In the genomic region with DNA sequence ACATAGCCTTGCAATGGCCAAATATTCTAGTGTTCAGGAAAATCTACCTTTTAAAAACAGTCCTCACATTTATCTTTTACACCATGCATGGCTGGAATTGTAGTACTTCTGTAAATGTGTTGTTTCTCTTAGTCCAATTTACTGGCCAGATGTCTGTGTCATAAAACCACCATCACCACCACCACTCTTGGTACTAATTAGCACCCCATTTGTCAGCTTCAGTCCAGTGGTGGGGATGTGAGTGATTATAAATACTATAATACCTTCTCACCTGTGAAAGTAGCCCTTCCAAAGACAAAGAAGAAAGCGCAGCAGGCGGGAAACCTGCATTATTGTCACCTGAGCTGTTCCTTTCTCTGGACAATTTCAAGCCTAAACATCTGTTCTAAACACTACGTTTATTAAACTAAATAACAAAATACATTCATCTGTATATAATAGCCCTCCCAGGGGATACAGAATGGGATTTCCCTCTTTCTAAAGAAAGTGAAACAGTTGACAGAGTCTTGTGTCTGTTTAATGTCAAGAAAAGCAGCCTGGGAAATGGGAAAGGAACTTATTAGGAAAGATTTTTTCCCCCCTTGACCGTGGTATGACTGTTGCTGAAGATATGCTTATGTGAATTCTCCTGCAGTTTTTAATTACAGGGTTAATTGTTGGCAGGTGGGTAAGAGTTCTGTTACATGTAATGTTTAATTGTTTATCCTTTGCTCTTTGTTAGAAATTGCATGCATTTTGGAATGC, we compare ENCODE assay signal across 25 cellular contexts.
DNase-seq lines count a peak whose midpoint lies in the region; ATAC-seq and TF ChIP-seq lines count a peak whose summit lies in the region.
"Had no signal": no experiment of that assay in that cellular context is flagged by ENCODE, and none has a peak within 500 bp of the region (broad histone marks: within the 10 kb centered on the region; RNA-seq: fewer than 3 reads in every experiment).

No MANE protein-coding gene starts in this region.

- intact Hi-C loops in prostate gland (cut with DNase I), result no loop called here

- ATAC-seq in HG02610 (IDR thresholded peaks at IDR 0.05; ENCODE audit: unreplicated experiment), result no peak
- ATAC-seq in HG02938 (IDR thresholded peaks at IDR 0.05; ENCODE audit: unreplicated experiment), result no peak
- no peak for ATAC-seq in GM21367 (IDR thresholded peaks at IDR 0.05; ENCODE audit: unreplicated experiment)
- ATAC-seq: activated CD4-positive, CD25-positive, alpha-beta regulatory T cell treated with anti-CD3 and anti-CD28 coated beads, Interleukin-2, amount 50 U/mL, for 24 hours; GM23338; heart right ventricle had no signal

- no peak for TF ChIP-seq POLR2A in prostate gland (IDR thresholded peaks at IDR 0.05)

- no peaks in the 10 kb centered on the region for H3K9me3 ChIP-seq in prostate gland
- H3K9me3 ChIP-seq: BLaER1, heart right ventricle, right atrium auricular region, suprapubic skin, upper lobe of left lung had no signal

- no peak overlapping the region for H3K27ac ChIP-seq in ACC112 (ENCODE audit: low read depth, low read length)
- H3K27ac ChIP-seq in prostate gland, result no peak overlapping the region
- H3K27ac ChIP-seq: BLaER1, heart right ventricle, parathyroid adenoma, right atrium auricular region, suprapubic skin, upper lobe of left lung had no signal

- H3K4me1 ChIP-seq in ACC112 (ENCODE audit: control insufficient read depth, insufficient read depth, low read length, unreplicated experiment) (no peaks in the 10 kb centered on the region), prostate gland (replicated peaks) (no peaks in the 10 kb centered on the region)
- H3K4me1 ChIP-seq: heart right ventricle, parathyroid adenoma, right atrium auricular region, upper lobe of left lung had no signal

- DNase-seq in HS-5 (ENCODE audit: low read depth) (peak; percentile 13), NCI-H2107 treated with DMSO at 0.1 percent for 48 hours (lab: John Stamatoyannopoulos, UW; ENCODE audit: unreplicated experiment) (peak; percentile 99), amniotic epithelial cell (ENCODE audit: low read depth) (peak; percentile 9), prostate gland (ENCODE audit: low spot score) (no peak)
- DNase-seq: activated CD4-positive, alpha-beta T cell treated with anti-CD3 and anti-CD28 coated beads, Interleukin-2, amount 50 U/mL, for 48 hours; activated naive CD4-positive, alpha-beta T cell treated with Interleukin-2 at 50 U/mL for 16 hours; DMS79; GDM1; heart right ventricle; NCI-H2029; NK-92 treated with Interleukin-12 subunit alpha and Interleukin-12 subunit beta, amount 100 ng/mL, for 24 hours; stimulated activated naive CD4-positive, alpha-beta T cell treated with Interleukin-2 at 50 U/mL for 16 hours; T-helper 2 cell had no signal

- H3K4me3 ChIP-seq in ACC112 (ENCODE audit: low read depth, low read length) (peak overlapping the region; percentile 2; the same call in 1 of the 2 replicates), prostate gland (no peak overlapping the region)
- H3K4me3 ChIP-seq: BLaER1, GM23338, heart right ventricle, right atrium auricular region, smooth muscle cell, suprapubic skin, upper lobe of left lung had no signal

- peak overlapping the region; percentile 63 for H2AFZ ChIP-seq in ACC112 (ENCODE audit: low read length, unreplicated experiment)
- H2AFZ ChIP-seq: parathyroid adenoma had no signal

- WGBS in prostate gland, result 70% methylated on average over 4 of the region's 4 CpGs

- no peaks in the 10 kb centered on the region for H3K79me2 ChIP-seq in ACC112 (ENCODE audit: control insufficient read depth, insufficient read depth, low read length, unreplicated experiment)
- H3K79me2 ChIP-seq: parathyroid adenoma had no signal

- H3K36me3 ChIP-seq in ACC112 (ENCODE audit: insufficient read depth, low read length), result no peaks in the 10 kb centered on the region
- no peaks in the 10 kb centered on the region for H3K36me3 ChIP-seq in prostate gland
- H3K36me3 ChIP-seq: BLaER1, heart right ventricle, right atrium auricular region, suprapubic skin, upper lobe of left lung had no signal

- H3K27me3 ChIP-seq in ACC112 (ENCODE audit: insufficient read depth, low read length) (no peaks in the 10 kb centered on the region), prostate gland (replicated peaks; ENCODE audit: insufficient read depth) (no peaks in the 10 kb centered on the region)
- H3K27me3 ChIP-seq: BLaER1, heart right ventricle, right atrium auricular region, suprapubic skin, upper lobe of left lung had no signal

- TF ChIP-seq CTCF in prostate gland (IDR thresholded peaks at IDR 0.05), result no peak
